23 cellular contexts compared by ENCODE assay signal in genomic region chr9:103894184-103894583, GRCh38.
DNase-seq lines count a peak whose midpoint lies in the region; ATAC-seq lines count a peak whose summit lies in the region.
"Had no signal": no experiment of that assay in that cellular context is flagged by ENCODE, and none has a peak within 500 bp of the region (broad histone marks: within the 10 kb centered on the region; RNA-seq: fewer than 3 reads in every experiment).

No MANE protein-coding gene starts in this region.

- H3K27me3 ChIP-seq in SJCRH30: no peaks in the 10 kb centered on the region
- H3K27me3 ChIP-seq: BE2C, BLaER1 had no signal

- H3K27ac ChIP-seq in SJCRH30: peak overlapping the region; percentile 38
- H3K27ac ChIP-seq: BLaER1 had no signal

- ATAC-seq in GM18867 (IDR thresholded peaks at IDR 0.05; ENCODE audit: unreplicated experiment) (peak; percentile 75), HG03025 (IDR thresholded peaks at IDR 0.05; ENCODE audit: low FRiP score, unreplicated experiment) (peak; percentile 49), HG03354 (IDR thresholded peaks at IDR 0.05; ENCODE audit: poor library complexity, severe bottlenecking, unreplicated experiment) (no peak)
- ATAC-seq: GM12878 had no signal

- H3K36me3 ChIP-seq in SJCRH30: no peaks in the 10 kb centered on the region
- H3K36me3 ChIP-seq: BE2C, BLaER1 had no signal

- H3K9me3 ChIP-seq in SJCRH30 (replicated peaks): no peaks in the 10 kb centered on the region
- H3K9me3 ChIP-seq: BE2C, BLaER1 had no signal

- peaks cover 32% of the 10 kb centered on the region for H3K4me1 ChIP-seq in SJCRH30
- H3K4me1 ChIP-seq: BE2C had no signal

- DNase-seq in SJCRH30: peak; percentile 25 to 69
- no peak for DNase-seq in NCI-H2196 (lab: John Stamatoyannopoulos, UW; ENCODE audit: unreplicated experiment)
- no peak for DNase-seq in hippocampal formation (lab: John Stamatoyannopoulos, UW)
- DNase-seq: 8988T; ACHN; BE2C; C1 segment of cervical spinal cord; CD4-positive, alpha-beta memory T cell; CD4-positive, CD25-positive, alpha-beta regulatory T cell; CD8-positive, alpha-beta memory T cell; COR-L47; DMS 273 treated with DMSO at 0.1 percent for 48 hours; DMS153; DMS53; DMS79; DND-41; EL; GDM1 had no signal

- H3K4me3 ChIP-seq in SJCRH30: no peak overlapping the region
- H3K4me3 ChIP-seq: BLaER1, GM12878 had no signal

Comparison
In these comparisons a context has a peak if more than half of its experiments do, and no peak if none do; other contexts are left out.
1. DNase-seq: peak in SJCRH30 (2 of 2); none in NCI-H2196 (single experiment) and hippocampal formation (0 of 2).